ENCODE assay signal across 2 cellular contexts in genomic region chr1:21361506-21361905, GRCh38.
TF ChIP-seq lines count a peak whose summit lies in the region.

No MANE protein-coding gene starts in this region.

TF ChIP-seq in GM23338, 12 proteins besides CTCF, POLR2A, EP300 and RAD21:
- TF ChIP-seq REST (IDR thresholded peaks at IDR 0.05; ENCODE audit: unreplicated experiment) (no peak), STAT1 (IDR thresholded peaks at IDR 0.05; ENCODE audit: unreplicated experiment) (no peak), POLR2AphosphoS5 (IDR thresholded peaks at IDR 0.05; ENCODE audit: low read depth) (no peak), JUNB (IDR thresholded peaks at IDR 0.05; ENCODE audit: unreplicated experiment) (no peak), ZNF462 (CRISPR knock-in tag; IDR thresholded peaks at IDR 0.05) (no peak), NANOG (IDR thresholded peaks at IDR 0.05; ENCODE audit: borderline replicate concordance) (no peak), ZNF331 (CRISPR knock-in tag; IDR thresholded peaks at IDR 0.05; ENCODE audit: low read depth) (no peak), CREB1 (CRISPR knock-in tag; IDR thresholded peaks at IDR 0.05; ENCODE audit: low read depth) (no peak), ZNF114 (CRISPR knock-in tag; IDR thresholded peaks at IDR 0.05) (no peak), EZH2phosphoT487 (IDR thresholded peaks at IDR 0.05; ENCODE audit: unreplicated experiment) (no peak), EZH2 (IDR thresholded peaks at IDR 0.05; ENCODE audit: low read depth, unreplicated experiment) (no peak)

TF ChIP-seq in HepG2, 621 proteins besides CTCF, POLR2A, EP300 and RAD21:
- no peak for TF ChIP-seq HNF4A (CRISPR knock-in tag; IDR thresholded peaks at IDR 0.05)
- no peak for TF ChIP-seq ZNF546 (CRISPR knock-in tag; conservative IDR thresholded peaks at IDR 0.05)
